Comparison of ENCODE assay signal across 27 cellular contexts in genomic region chr6:63452117-63452516, GRCh38.
DNase-seq lines count a peak whose midpoint lies in the region; ATAC-seq and TF ChIP-seq lines count a peak whose summit lies in the region.
"Had no signal": no experiment of that assay in that cellular context is flagged by ENCODE, and none has a peak within 500 bp of the region (broad histone marks: within the 10 kb centered on the region; RNA-seq: fewer than 3 reads in every experiment).

No MANE protein-coding gene starts in this region.

- DNase-seq in HCT116 (ENCODE audit: low read depth, low spot score): no peak
- DNase-seq in NCI-H69 (lab: John Stamatoyannopoulos, UW): peak; percentile 11
- DNase-seq in colonic mucosa: peak; percentile 57
- peak; percentile 52 for DNase-seq in mesenchymal stem cell
- DNase-seq in NCI-H1436 treated with DMSO at 0.1 percent for 48 hours (lab: John Stamatoyannopoulos, UW): no peak
- DNase-seq in GF-D8 (lab: John Stamatoyannopoulos, UW): no peak
- no peak for DNase-seq in SHP77 treated with DMSO at 0.1 percent for 48 hours (lab: John Stamatoyannopoulos, UW)
- no peak for DNase-seq in Peyer's patch
- DNase-seq: activated CD4-positive, alpha-beta T cell treated with anti-CD3 and anti-CD28 coated beads, Interleukin-2, amount 10 ng/mL, durations not matched to agents 7 days and 5 days; activated CD8-positive, alpha-beta memory T cell treated with anti-CD3 and anti-CD28 coated beads, Interleukin-2, amount 10 ng/mL, durations not matched to agents 7 days and 5 days; activated naive CD4-positive, alpha-beta T cell treated with anti-CD3 and anti-CD28 coated beads, Interleukin-2, amount 50 U/mL, for 16 hours; cerebellar nuclear complex; foreskin melanocyte; HFFc6; mesendoderm; naive B cell; NCI-H1417; NCI-H2171; nucleus accumbens; PC-3; retina; spleen; stimulated activated CD4-positive, alpha-beta T cell treated with anti-CD3 and anti-CD28 coated beads, Interleukin-4, amount 100 ng/mL, for 1 hour; stimulated activated naive CD4-positive, alpha-beta T cell had no signal

- H2AK5ac ChIP-seq in mesenchymal stem cell (ENCODE audit: low read length, severe bottlenecking): no peak overlapping the region

- H2BK12ac ChIP-seq in mesenchymal stem cell (ENCODE audit: low read length in 2 of 2): no peak overlapping the region

- H2AFZ ChIP-seq in HCT116 (ENCODE audit: low read depth, low read length, poor library complexity, severe bottlenecking): peak overlapping the region; percentile 61
- no peak overlapping the region for H2AFZ ChIP-seq in mesenchymal stem cell (ENCODE audit: low read depth, low read length)

- BruUV-seq in HCT116 (replicated peaks; lab: Mats Ljungman, UMichigan): no TSS peak

- no peak overlapping the region for H4K8ac ChIP-seq in mesenchymal stem cell (ENCODE audit: low read length)

- TF ChIP-seq CTCF in HCT116 (IDR thresholded peaks at IDR 0.05 in 2 of 3, conservative IDR thresholded peaks at IDR 0.05 in 1 of 3; ENCODE audit: borderline replicate concordance in 1 of 3, insufficient read depth in 1 of 3, low read depth in 2 of 3, low read length in 2 of 3): no peak
- TF ChIP-seq CTCF in colonic mucosa (IDR thresholded peaks at IDR 0.05): no peak
- TF ChIP-seq CTCF in Peyer's patch (IDR thresholded peaks at IDR 0.05): no peak

- no peaks in the 10 kb centered on the region for H3K27me3 ChIP-seq in HCT116 (ENCODE audit: insufficient read depth, low read length)
- no peaks in the 10 kb centered on the region for H3K27me3 ChIP-seq in colonic mucosa
- H3K27me3 ChIP-seq in mesenchymal stem cell (ENCODE audit: control insufficient read depth in 1 of 2, insufficient read depth in 1 of 2, low read length in 2 of 2): no peaks in the 10 kb centered on the region
- H3K27me3 ChIP-seq in Peyer's patch: no peaks in the 10 kb centered on the region
- H3K27me3 ChIP-seq: ascending aorta, SJSA1, spleen had no signal

- no peak overlapping the region for H3K27ac ChIP-seq in HCT116 (ENCODE audit: low read depth, low read length)
- H3K27ac ChIP-seq in colonic mucosa: no peak overlapping the region
- no peak overlapping the region for H3K27ac ChIP-seq in mesenchymal stem cell (ENCODE audit: low read length, poor library complexity, severe bottlenecking)
- no peak overlapping the region for H3K27ac ChIP-seq in Peyer's patch
- H3K27ac ChIP-seq: ascending aorta, SJSA1, spleen, thoracic aorta had no signal

- no peak overlapping the region for H2BK5ac ChIP-seq in mesenchymal stem cell (ENCODE audit: low read depth, low read length, poor library complexity, severe bottlenecking)

- ATAC-seq in HCT116: no peak
- ATAC-seq: activated CD8-positive, alpha-beta memory T cell treated with anti-CD3 and anti-CD28 coated beads, Interleukin-2, amount 10 ng/mL, durations not matched to agents 7 days and 5 days; PC-3 had no signal

- no peak overlapping the region for H3K14ac ChIP-seq in mesenchymal stem cell (ENCODE audit: low read length in 2 of 2)

- no peak overlapping the region for H3K4ac ChIP-seq in mesenchymal stem cell (ENCODE audit: low read depth in 1 of 2, low read length in 2 of 2)

- intact Hi-C loops in HCT116 (cut with micrococcal nuclease) (no loop called here), colonic mucosa (cut with DNase I) (no loop called here)

- WGBS in mesenchymal stem cell: 64% methylated on average over 4 of the region's 4 CpGs

- H3K18ac ChIP-seq in mesenchymal stem cell (ENCODE audit: low read depth in 1 of 2, low read length in 2 of 2): no peak overlapping the region

- H2BK120ac ChIP-seq in mesenchymal stem cell (ENCODE audit: low read depth, low read length): no peak overlapping the region

- no peaks in the 10 kb centered on the region for H3K79me1 ChIP-seq in mesenchymal stem cell (replicated peaks; ENCODE audit: low read length, poor library complexity, severe bottlenecking)

- H3K4me1 ChIP-seq in HCT116 (ENCODE audit: control insufficient read depth in 1 of 2, insufficient read depth in 2 of 2, low read length in 2 of 2): peaks cover 0 to 3% of the 10 kb centered on the region in 2 experiments; a peak in 1 of 4 replicates
- no peaks in the 10 kb centered on the region for H3K4me1 ChIP-seq in colonic mucosa
- H3K4me1 ChIP-seq in mesenchymal stem cell (ENCODE audit: control insufficient read depth, insufficient read depth, low read depth, low read length): no peaks in the 10 kb centered on the region
- H3K4me1 ChIP-seq in Peyer's patch: no peaks in the 10 kb centered on the region
- H3K4me1 ChIP-seq: ascending aorta, SJSA1, spleen had no signal

- H3K9ac ChIP-seq in HCT116 (ENCODE audit: low read length): no peak overlapping the region
- no peak overlapping the region for H3K9ac ChIP-seq in colonic mucosa (ENCODE audit: low read depth in 2 of 2, low read length in 2 of 2)
- no peak overlapping the region for H3K9ac ChIP-seq in mesenchymal stem cell (ENCODE audit: low read length)

- POLR2A ChIA-PET in HCT116 (lab: Charles Lee): interaction anchor here (0.6 kb wide), 1 partner anchor 32 kb away, joined by 3 read pairs; no protein-coding TSS in a partner anchor

- H3K36me3 ChIP-seq in HCT116 (ENCODE audit: control insufficient read depth in 1 of 2, insufficient read depth in 2 of 2, low read length in 2 of 2) (no peaks in the 10 kb centered on the region), colonic mucosa (no peaks in the 10 kb centered on the region), mesenchymal stem cell (ENCODE audit: control insufficient read depth in 1 of 2, insufficient read depth in 2 of 2, low read depth in 1 of 2, low read length in 2 of 2) (no peaks in the 10 kb centered on the region), Peyer's patch (no peaks in the 10 kb centered on the region)
- H3K36me3 ChIP-seq: ascending aorta, SJSA1, spleen, thoracic aorta had no signal

- no peaks in the 10 kb centered on the region for H3K9me2 ChIP-seq in HCT116 (ENCODE audit: insufficient read depth)

- RAD21 ChIA-PET in HCT116 (lab: Charles Lee; ENCODE audit: low non-redundant PET in 1 of 2, low total read pairs in 2 of 2, uncharacterized antibody in 2 of 2, unreplicated experiment in 2 of 2): no interaction called here

- CTCF ChIA-PET in HCT116 (lab: Charles Lee): no interaction called here

- no peak overlapping the region for H4K91ac ChIP-seq in mesenchymal stem cell (ENCODE audit: low read length)

- no peaks in the 10 kb centered on the region for H4K20me1 ChIP-seq in HCT116 (ENCODE audit: insufficient read depth)

- H3K23ac ChIP-seq in mesenchymal stem cell (ENCODE audit: low read length in 2 of 2): no peak overlapping the region

- no peak overlapping the region for H3K4me3 ChIP-seq in HCT116 (replicated peaks in 1 of 2; ENCODE audit: low read depth in 1 of 2, low read length in 2 of 2)
- H3K4me3 ChIP-seq in colonic mucosa: no peak overlapping the region
- no peak overlapping the region for H3K4me3 ChIP-seq in mesenchymal stem cell (ENCODE audit: insufficient read depth in 1 of 2, low read depth in 1 of 2, low read length in 2 of 2)
- no peak overlapping the region for H3K4me3 ChIP-seq in Peyer's patch
- H3K4me3 ChIP-seq: ascending aorta, SJSA1, spleen, thoracic aorta had no signal

- TF ChIP-seq RAD21 in HCT116 (IDR thresholded peaks at IDR 0.05; ENCODE audit: low read depth): no peak

- H2BK15ac ChIP-seq in mesenchymal stem cell (ENCODE audit: low read depth, poor library complexity, severe bottlenecking): no peak overlapping the region

- H3K4me2 ChIP-seq in HCT116 (ENCODE audit: low read length) (no peak overlapping the region; the same call in 1 of the 2 replicates), mesenchymal stem cell (ENCODE audit: low read length, poor library complexity, severe bottlenecking) (no peak overlapping the region)

- no peaks in the 10 kb centered on the region for H3K79me2 ChIP-seq in HCT116 (ENCODE audit: insufficient read depth, low read length)

- H3K9me3 ChIP-seq in HCT116 (ENCODE audit: control insufficient read depth in 1 of 2, insufficient read depth in 1 of 2, low read depth in 1 of 2, low read length in 2 of 2) (no peaks in the 10 kb centered on the region), colonic mucosa (no peaks in the 10 kb centered on the region), mesenchymal stem cell (ENCODE audit: control insufficient read depth, low read length) (no peaks in the 10 kb centered on the region), Peyer's patch (no peaks in the 10 kb centered on the region)
- H3K9me3 ChIP-seq: ascending aorta, SJSA1, spleen, thoracic aorta had no signal

- TF ChIP-seq POLR2A in HCT116 (IDR thresholded peaks at IDR 0.05; ENCODE audit: borderline replicate concordance, extremely low read depth, insufficient read depth, insufficient read length) (no peak), Peyer's patch (IDR thresholded peaks at IDR 0.05) (no peak)

TF ChIP-seq in HCT116, 20 proteins besides CTCF, POLR2A, EP300 and RAD21:
- TF ChIP-seq ZBTB33 (IDR thresholded peaks at IDR 0.05; ENCODE audit: extremely low read depth, insufficient replicate concordance, low read length): no peak
- peak; percentile 80 for TF ChIP-seq CEBPB (IDR thresholded peaks at IDR 0.05; ENCODE audit: low read depth)

Comparison
In these comparisons a context has a peak if more than half of its experiments do, and no peak if none do; other contexts are left out.
1. DNase-seq: peak in NCI-H69 (single experiment), colonic mucosa (single experiment) and mesenchymal stem cell (single experiment); none in HCT116 (single experiment), NCI-H1436 treated with DMSO at 0.1 percent for 48 hours (single experiment), GF-D8 (single experiment), SHP77 treated with DMSO at 0.1 percent for 48 hours (single experiment) and Peyer's patch (0 of 3).